ENCODE assay signal across 28 cellular contexts in the genomic region with DNA sequence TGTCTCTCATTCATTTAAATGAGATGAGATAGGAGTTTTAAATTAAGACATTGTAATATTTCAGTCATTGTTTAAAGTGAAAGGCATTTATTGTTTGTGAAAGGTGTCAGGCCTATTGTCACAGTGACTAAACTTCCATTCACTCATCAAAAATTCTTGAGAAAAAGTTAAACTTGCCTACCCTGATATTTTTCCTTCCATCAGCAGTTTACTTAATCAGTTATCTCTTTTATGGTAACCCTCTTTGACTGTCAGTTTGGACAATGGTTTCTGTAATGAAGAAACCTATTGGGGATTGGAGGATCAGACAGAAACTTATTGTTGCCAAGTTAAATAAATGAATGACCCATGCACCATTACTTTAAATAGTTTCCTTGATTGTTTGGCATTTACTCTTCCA.
"Had no signal": no experiment of that assay in that cellular context is flagged by ENCODE, and none has a peak within 500 bp of the region (broad histone marks: within the 10 kb centered on the region; RNA-seq: fewer than 3 reads in every experiment).

No MANE protein-coding gene starts in this region.

- ATAC-seq: natural killer cell; psoas muscle; right cardiac atrium; sciatic nerve; stimulated activated memory B cell treated with anti-CD40 and anti-IgM and Interleukin-4, amounts not matched to agents 10 μg/mL and 1 μg/mL and 100 μg/mL, for 72 hours; stimulated activated naive CD8-positive, alpha-beta T cell treated with anti-CD3 and anti-CD28 coated beads, Interleukin-15, amount 100 ng/mL, for 72 hours; stimulated activated naive CD8-positive, alpha-beta T cell treated with anti-CD3 and anti-CD28 coated beads, Interleukin-15, Interleukin-2, amounts not matched to agents 100 U/mL and 50 U/mL, for 24 hours; upper lobe of right lung had no signal

- H3K9me3 ChIP-seq: ovary, psoas muscle, suprapubic skin, testis, tibial artery, transverse colon, upper lobe of right lung, uterus had no signal

- H3K4me1 ChIP-seq: neural progenitor cell, parathyroid adenoma, psoas muscle, spleen, suprapubic skin, testis, transverse colon, upper lobe of right lung, uterus had no signal

- H2AFZ ChIP-seq: neural progenitor cell, parathyroid adenoma had no signal

- H3K79me2 ChIP-seq: parathyroid adenoma had no signal

- H3K4me2 ChIP-seq: neural progenitor cell, smooth muscle cell had no signal

- DNase-seq: natural killer cell; occipital lobe; ovary; posterior cingulate gyrus; psoas muscle; right cardiac atrium; spleen; stimulated activated CD4-positive, alpha-beta T cell treated with anti-CD3 and anti-CD28 coated beads, Interleukin-12 subunit alpha, Interleukin-12 subunit beta, amount 100 ng/mL, for 4 hours; stimulated activated CD4-positive, alpha-beta T cell treated with anti-CD3 and anti-CD28 coated beads, Interleukin-1b, Interleukin-23, amount 100 ng/mL, for 48 hours; stimulated activated CD4-positive, alpha-beta T cell treated with anti-CD3 and anti-CD28 coated beads, Interleukin-4, amount 100 ng/mL, for 1 hour; stimulated activated CD4-positive, alpha-beta T cell treated with anti-CD3 and anti-CD28 coated beads, Interleukin-4, amount 100 ng/mL, for 4 hours; stimulated activated CD8-positive, alpha-beta memory T cell treated with anti-CD3 and anti-CD28 coated beads, Interleukin-4, amount 100 ng/mL, for 48 hours; stimulated activated naive CD4-positive, alpha-beta T cell; stimulated activated naive CD8-positive, alpha-beta T cell treated with anti-CD3 and anti-CD28 coated beads, Interleukin-15, amount 100 ng/mL, for 72 hours; stimulated activated naive CD8-positive, alpha-beta T cell treated with anti-CD3 and anti-CD28 coated beads, Interleukin-15, Interleukin-2, amounts not matched to agents 100 U/mL and 50 U/mL, for 24 hours; substantia nigra; testis; tibial artery; transverse colon; upper lobe of right lung; uterus had no signal

- H3K36me3 ChIP-seq: neural progenitor cell, ovary, suprapubic skin, tibial artery, transverse colon, upper lobe of right lung, uterus had no signal

- H3K9ac ChIP-seq: neural progenitor cell, parathyroid adenoma had no signal

- H3K27ac ChIP-seq: neural progenitor cell, ovary, parathyroid adenoma, psoas muscle, skin epidermis, spleen, suprapubic skin, testis, tibial artery, transverse colon, upper lobe of right lung, uterus had no signal

- H3K4me3 ChIP-seq: neural progenitor cell, ovary, psoas muscle, skin epidermis, smooth muscle cell, spleen, suprapubic skin, testis, tibial artery, transverse colon, upper lobe of right lung, uterus had no signal

- H3K27me3 ChIP-seq: neural progenitor cell, ovary, spleen, suprapubic skin, testis, tibial artery, transverse colon, upper lobe of right lung, uterus had no signal
